ENCODE assay signal across 17 cellular contexts in genomic region chr2:43038034-43038719, GRCh38.
DNase-seq lines count a peak whose midpoint lies in the region; ATAC-seq and TF ChIP-seq lines count a peak whose summit lies in the region.
"Had no signal": no experiment of that assay in that cellular context is flagged by ENCODE, and none has a peak within 500 bp of the region (broad histone marks: within the 10 kb centered on the region; RNA-seq: fewer than 3 reads in every experiment).

No MANE protein-coding gene starts in this region.

- H3K4me1 Mint-ChIP-seq in Calu3 (ENCODE audit: low read depth, unreplicated experiment), result peaks cover 10% of the 10 kb centered on the region

- no TSS peak for BruUV-seq in Calu3 (replicated peaks; lab: Mats Ljungman, UMichigan)

- TF ChIP-seq CTCF in foreskin keratinocyte (conservative IDR thresholded peaks at IDR 0.05) (no peak), Calu3 (IDR thresholded peaks at IDR 0.05; ENCODE audit: unreplicated experiment) (no peak)

- H3K27me3 Mint-ChIP-seq in Calu3 (ENCODE audit: unreplicated experiment), result no peaks in the 10 kb centered on the region
- H3K27me3 Mint-ChIP-seq: activated naive CD8-positive, alpha-beta T cell treated with anti-CD3 and anti-CD28 coated beads, Interleukin-2, amount 10 ng/mL, durations not matched to agents 7 days and 5 days; stimulated activated naive B cell treated with anti-CD40 and anti-IgM and Interleukin-4, amounts not matched to agents 10 μg/mL and 1 μg/mL and 100 μg/mL, for 72 hours had no signal

- no peak overlapping the region for H3K4me3 Mint-ChIP-seq in Calu3 (ENCODE audit: low read depth, unreplicated experiment)
- H3K4me3 Mint-ChIP-seq: activated naive CD8-positive, alpha-beta T cell treated with anti-CD3 and anti-CD28 coated beads, Interleukin-2, amount 10 ng/mL, durations not matched to agents 7 days and 5 days; CD14-positive monocyte; GM23338; stimulated activated naive B cell treated with anti-CD40 and anti-IgM and Interleukin-4, amounts not matched to agents 10 μg/mL and 1 μg/mL and 100 μg/mL, for 72 hours had no signal

- DNase-seq in GM03348 (ENCODE audit: low spot score) (peak; percentile 40), foreskin keratinocyte (peak in 1 of 2 donors; percentile 81), Calu3 (no peak)
- DNase-seq: activated CD4-positive, CD25-positive, alpha-beta regulatory T cell; activated naive CD8-positive, alpha-beta T cell treated with anti-CD3 and anti-CD28 coated beads, Interleukin-2, amount 10 ng/mL, durations not matched to agents 7 days and 5 days; activated T-cell treated with anti-CD3 and anti-CD28 coated beads for 4 hours; colonic mucosa; NCI-H2107; stimulated activated naive B cell treated with anti-CD40 and anti-IgM and Interleukin-4, amounts not matched to agents 10 μg/mL and 1 μg/mL and 100 μg/mL, for 72 hours had no signal

- H3K4me1 ChIP-seq in foreskin keratinocyte, result peaks cover 40% of the 10 kb centered on the region
- H3K4me1 ChIP-seq: colonic mucosa, psoas muscle had no signal

- intact Hi-C loops in Calu3 (cut with micrococcal nuclease; ENCODE audit: unreplicated experiment), result no loop called here

- no peak overlapping the region for H3K4me3 ChIP-seq in skin epidermis
- H3K4me3 ChIP-seq: colonic mucosa, esophagus muscularis mucosa, GM23338, psoas muscle had no signal

- H3K27ac Mint-ChIP-seq in Calu3 (ENCODE audit: unreplicated experiment), result no peak overlapping the region
- H3K27ac Mint-ChIP-seq: activated naive CD8-positive, alpha-beta T cell treated with anti-CD3 and anti-CD28 coated beads, Interleukin-2, amount 10 ng/mL, durations not matched to agents 7 days and 5 days; CD14-positive monocyte; GM23338; stimulated activated naive B cell treated with anti-CD40 and anti-IgM and Interleukin-4, amounts not matched to agents 10 μg/mL and 1 μg/mL and 100 μg/mL, for 72 hours had no signal

- no peaks in the 10 kb centered on the region for H3K36me3 Mint-ChIP-seq in Calu3 (ENCODE audit: insufficient read depth, unreplicated experiment)
- H3K36me3 Mint-ChIP-seq: activated naive CD8-positive, alpha-beta T cell treated with anti-CD3 and anti-CD28 coated beads, Interleukin-2, amount 10 ng/mL, durations not matched to agents 7 days and 5 days; CD14-positive monocyte; stimulated activated naive B cell treated with anti-CD40 and anti-IgM and Interleukin-4, amounts not matched to agents 10 μg/mL and 1 μg/mL and 100 μg/mL, for 72 hours had no signal

- H3K27ac ChIP-seq in foreskin keratinocyte, result peak overlapping the region; percentile 96
- peak overlapping the region in 12 of 21 experiments; percentile 6 to 88 (median 70) for H3K27ac ChIP-seq in skin epidermis
- H3K27ac ChIP-seq: colonic mucosa, esophagus muscularis mucosa, psoas muscle had no signal

- H3K9me3 Mint-ChIP-seq in Calu3 (ENCODE audit: low read depth, unreplicated experiment), result no peaks in the 10 kb centered on the region
- H3K9me3 Mint-ChIP-seq: activated naive CD8-positive, alpha-beta T cell treated with anti-CD3 and anti-CD28 coated beads, Interleukin-2, amount 10 ng/mL, durations not matched to agents 7 days and 5 days; CD14-positive monocyte; GM23338; stimulated activated naive B cell treated with anti-CD40 and anti-IgM and Interleukin-4, amounts not matched to agents 10 μg/mL and 1 μg/mL and 100 μg/mL, for 72 hours had no signal

- H3K27me3 ChIP-seq in foreskin keratinocyte, result no peaks in the 10 kb centered on the region
- H3K27me3 ChIP-seq: colonic mucosa, esophagus muscularis mucosa had no signal

- CTCF ChIA-PET in Calu3 (lab: Charles Lee), result interaction anchor here (1.2 kb wide), 1 partner anchor 13 kb away, joined by 4 read pairs; no protein-coding TSS in a partner anchor

- ATAC-seq in SK-N-SH treated with all-trans-retinoic acid at 6 μM for 48 hours, result peak; percentile 47
- ATAC-seq in foreskin keratinocyte, result no peak
- no peak for ATAC-seq in activated CD4-positive, CD25-positive, alpha-beta regulatory T cell treated with anti-CD3 and anti-CD28 coated beads, Interleukin-2, amount 50 U/mL, for 24 hours
- ATAC-seq in GM18517 (IDR thresholded peaks at IDR 0.05; ENCODE audit: unreplicated experiment), result no peak
- ATAC-seq: GM23338; psoas muscle; stimulated activated naive B cell treated with anti-CD40 and anti-IgM and Interleukin-4, amounts not matched to agents 10 μg/mL and 1 μg/mL and 100 μg/mL, for 72 hours had no signal

TF ChIP-seq in SK-N-SH treated with all-trans-retinoic acid at 6 μM for 48 hours, 23 proteins besides CTCF, POLR2A, EP300 and RAD21:
- no peak for TF ChIP-seq TOX (CRISPR knock-in tag; IDR thresholded peaks at IDR 0.05; ENCODE audit: borderline replicate concordance)
- TF ChIP-seq ISL1 (CRISPR knock-in tag; IDR thresholded peaks at IDR 0.05), result peak; percentile 61
- no peak for TF ChIP-seq CSRNP3 (CRISPR knock-in tag; IDR thresholded peaks at IDR 0.05)
- TF ChIP-seq CSDC2 (CRISPR knock-in tag; IDR thresholded peaks at IDR 0.05), result no peak; the same call in 1 of the 2 replicates
- TF ChIP-seq ESRRG (CRISPR knock-in tag; IDR thresholded peaks at IDR 0.05), result 0 out of 2 replicates have a peak, but pooled peaks have one; percentile 29
- TF ChIP-seq OSR1 (CRISPR knock-in tag; IDR thresholded peaks at IDR 0.05), result no peak
- TF ChIP-seq ZFP30 (CRISPR knock-in tag; IDR thresholded peaks at IDR 0.05), result no peak
- peak; percentile 72; the same call in 1 of the 2 replicates for TF ChIP-seq TCF4 (CRISPR knock-in tag; IDR thresholded peaks at IDR 0.05; ENCODE audit: borderline replicate concordance)
- peak; percentile 89; the same call in 1 of the 2 replicates for TF ChIP-seq TSHZ2 (CRISPR knock-in tag; IDR thresholded peaks at IDR 0.05)
- 0 out of 2 replicates have a peak, but pooled peaks have one; percentile 30 for TF ChIP-seq CREB5 (CRISPR knock-in tag; IDR thresholded peaks at IDR 0.05; ENCODE audit: low read depth)
- peak; percentile 75 for TF ChIP-seq SNAI2 (CRISPR knock-in tag; IDR thresholded peaks at IDR 0.05)
- TF ChIP-seq PPARA (CRISPR knock-in tag; IDR thresholded peaks at IDR 0.05; ENCODE audit: borderline replicate concordance), result no peak
- no peak for TF ChIP-seq ZFP3 (CRISPR knock-in tag; IDR thresholded peaks at IDR 0.05)
- TF ChIP-seq GLIS3 (CRISPR knock-in tag; IDR thresholded peaks at IDR 0.05), result peak; percentile 6; the same call in 1 of the 2 replicates
TF ChIP-seq in SK-N-SH treated with all-trans-retinoic acid at 6 μM for 48 hours: peak in this region for 7.
